In genomic region chr12:95739561-95740313, GRCh38 we compare ENCODE assay signal across 15 cellular contexts. TPM values are rescaled to one million over a fixed set of nuclear protein-coding genes. Genes with fewer than 3 reads are reported as not detected.
A peak's percentile ranks its signal among the peaks of the same experiment; 100 is the strongest.
DNase-seq lines count a peak whose midpoint lies in the region; ATAC-seq and TF ChIP-seq lines count a peak whose summit lies in the region.
"Had no signal": no experiment of that assay in that cellular context is flagged by ENCODE, and none has a peak within 500 bp of the region (broad histone marks: within the 10 kb centered on the region; RNA-seq: fewer than 3 reads in every experiment).

No MANE protein-coding gene starts in this region.

- H3K27ac ChIP-seq in SJCRH30: peak overlapping the region; percentile 65
- H3K27ac ChIP-seq in lung (ENCODE audit: low read depth in 1 of 2, low read length in 1 of 2): peak overlapping the region; percentile 64 to 83
- no peak overlapping the region for H3K27ac ChIP-seq in effector memory CD4-positive, alpha-beta T cell (ENCODE audit: insufficient read depth, low read length, poor library complexity, severe bottlenecking)
- H3K27ac ChIP-seq: SJSA1, WERI-Rb-1 had no signal

- ATAC-seq in lung (ENCODE audit: insufficient read depth, low FRiP score): no peak
- no peak for ATAC-seq in HG02852 (IDR thresholded peaks at IDR 0.05; ENCODE audit: unreplicated experiment)
- ATAC-seq in activated CD4-positive, CD25-positive, alpha-beta regulatory T cell treated with anti-CD3 and anti-CD28 coated beads, Interleukin-2, amount 50 U/mL, for 24 hours: no peak
- ATAC-seq: activated naive CD4-positive, alpha-beta T cell treated with anti-CD3 and anti-CD28 coated beads, Interleukin-2, amount 50 U/mL, for 72 hours had no signal

- no peak overlapping the region for H3K4me3 ChIP-seq in SJCRH30
- H3K4me3 ChIP-seq in fibroblast of the aortic adventitia (ENCODE audit: low read depth, low read length): no peak overlapping the region
- no peak overlapping the region for H3K4me3 ChIP-seq in lung
- H3K4me3 ChIP-seq in effector memory CD4-positive, alpha-beta T cell (ENCODE audit: insufficient read depth, low read depth, low read length, poor library complexity, severe bottlenecking): no peak overlapping the region
- H3K4me3 ChIP-seq: SJSA1 had no signal

- 61 to 72% methylated on average over 13 of the region's 13 CpGs for WGBS in lung, 2 donors

- H3K4me1 ChIP-seq in SJCRH30 (peaks cover 5% of the 10 kb centered on the region; the same call in 1 of the 2 replicates), lung (ENCODE audit: control insufficient read depth in 2 of 2, insufficient read depth in 2 of 2, low read length in 2 of 2) (peaks cover 5 to 17% of the 10 kb centered on the region in 2 donors)
- no peaks in the 10 kb centered on the region for H3K4me1 ChIP-seq in effector memory CD4-positive, alpha-beta T cell (ENCODE audit: control insufficient read depth, insufficient read depth, low read length, poor library complexity, severe bottlenecking)
- H3K4me1 ChIP-seq: BE2C, SJSA1 had no signal

- H3K36me3 ChIP-seq in SJCRH30 (no peaks in the 10 kb centered on the region), lung (ENCODE audit: control insufficient read depth in 2 of 2, insufficient read depth in 2 of 2, low read length in 2 of 2) (peaks cover 0 to 2% of the 10 kb centered on the region in 2 donors)
- no peaks in the 10 kb centered on the region for H3K36me3 ChIP-seq in effector memory CD4-positive, alpha-beta T cell (ENCODE audit: control insufficient read depth, insufficient read depth, low read length)
- H3K36me3 ChIP-seq: BE2C, WERI-Rb-1 had no signal

- no peak for TF ChIP-seq CTCF in fibroblast of the aortic adventitia (IDR thresholded peaks at IDR 0.05; ENCODE audit: insufficient read depth, low read length)
- no peak for TF ChIP-seq CTCF in lung (IDR thresholded peaks at IDR 0.05; ENCODE audit: control extremely low read depth, extremely low read depth)

- H3K27me3 ChIP-seq in SJCRH30: no peaks in the 10 kb centered on the region
- no peaks in the 10 kb centered on the region for H3K27me3 ChIP-seq in lung (ENCODE audit: control insufficient read depth, insufficient read depth)
- no peaks in the 10 kb centered on the region for H3K27me3 ChIP-seq in effector memory CD4-positive, alpha-beta T cell (replicated peaks; ENCODE audit: control insufficient read depth, insufficient read depth, low read length, poor library complexity, severe bottlenecking)
- H3K27me3 ChIP-seq: SJSA1 had no signal

- DNase-seq in SJCRH30 (peak; percentile 55 to 73), fibroblast of the aortic adventitia (ENCODE audit: low read depth) (peak; percentile 71), lung (ENCODE audit: low spot score) (no peak), superior temporal gyrus (ENCODE audit: extremely low spot score) (peak; percentile 66), amniotic stem cell (lab: John Stamatoyannopoulos, UW) (no peak)
- DNase-seq in effector memory CD4-positive, alpha-beta T cell: no peak
- DNase-seq: activated CD8-positive, alpha-beta memory T cell treated with anti-CD3 and anti-CD28 coated beads, Interleukin-2, amount 50 U/mL, for 4 hours; BE2C; HFFc6; NCI-H2081 treated with DMSO at 0.1 percent for 48 hours; WERI-Rb-1 had no signal

- H3K9me3 ChIP-seq in SJCRH30 (replicated peaks) (no peaks in the 10 kb centered on the region), lung (ENCODE audit: control insufficient read depth in 2 of 2, insufficient read depth in 1 of 2, low read length in 1 of 2) (no peaks in the 10 kb centered on the region)
- no peaks in the 10 kb centered on the region for H3K9me3 ChIP-seq in effector memory CD4-positive, alpha-beta T cell (ENCODE audit: control insufficient read depth, low read length)
- H3K9me3 ChIP-seq: BE2C, SJSA1 had no signal

RNA-seq across cellular contexts. Expression of gene NTN4, which starts 50.8 kb away (rescaled TPM):
- total RNA-seq in SJCRH30 (2014; rRNA removed; shearing (Covaris generic)): 1.7 and 2.7 TPM in 2 replicates
- total RNA-seq in fibroblast of the aortic adventitia (ENCODE audit: low replicate concordance) (8.7 and 71.8 TPM in 2 replicates), lung (10 to 100 TPM; 66.1 to 72.4 TPM)
- 10 to 100 TPM; 22.1 to 40.9 TPM for polyA plus RNA-seq in lung
- total RNA-seq: activated naive CD4-positive, alpha-beta T cell treated with anti-CD3 and anti-CD28 coated beads, Interleukin-2, amount 50 U/mL, for 72 hours had no signal

Comparison
In these comparisons a context has a peak if more than half of its experiments do, and no peak if none do; other contexts are left out.
1. DNase-seq: peak in SJCRH30 (2 of 2), fibroblast of the aortic adventitia (single experiment) and superior temporal gyrus (single experiment); none in lung (single experiment), amniotic stem cell (single experiment) and effector memory CD4-positive, alpha-beta T cell (0 of 3).